Comparison of ENCODE assay signal across 9 cellular contexts in the genomic region with DNA sequence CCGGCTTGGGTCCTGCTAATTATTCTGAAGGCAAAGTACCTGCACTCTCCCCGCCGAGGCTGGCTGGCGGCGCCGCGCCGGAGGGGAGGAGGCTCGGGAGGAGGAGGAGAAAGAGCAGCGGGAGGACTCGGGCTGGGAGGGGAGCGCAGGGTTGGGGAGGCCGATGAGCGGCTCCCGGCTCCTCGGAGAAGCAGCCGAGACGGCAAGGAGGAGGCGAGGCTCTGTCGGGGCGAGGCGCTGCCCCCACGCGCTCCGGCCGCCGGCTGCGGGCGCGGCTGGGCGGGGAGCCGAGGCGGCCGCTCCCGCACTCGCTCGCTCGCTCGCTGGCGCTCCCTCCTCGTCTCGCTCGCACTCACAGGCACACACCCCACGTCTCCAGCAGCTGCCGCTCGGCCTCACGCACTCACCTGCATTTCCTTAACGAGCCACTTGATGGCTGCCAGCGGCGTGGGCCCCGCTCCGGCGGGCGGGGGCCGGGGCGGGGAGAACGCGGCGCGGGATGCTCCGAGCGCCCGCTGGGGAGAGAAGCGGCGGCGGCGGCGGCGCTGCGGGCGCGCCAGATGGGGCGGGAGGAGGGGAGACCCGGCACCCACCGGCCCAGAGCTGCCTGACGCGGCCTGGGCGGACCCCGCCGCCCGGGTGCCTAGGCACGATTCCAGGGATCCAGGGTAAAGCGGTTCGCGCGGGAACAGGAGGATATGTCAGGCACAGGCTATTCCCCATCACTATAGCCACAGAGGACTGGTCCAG. TPM values are rescaled to one million over a fixed set of nuclear protein-coding genes. Genes with fewer than 3 reads are reported as not detected.
A peak's percentile ranks its signal among the peaks of the same experiment; 100 is the strongest.
DNase-seq lines count a peak whose midpoint lies in the region; ATAC-seq and TF ChIP-seq lines count a peak whose summit lies in the region.
"Had no signal": no experiment of that assay in that cellular context is flagged by ENCODE, and none has a peak within 500 bp of the region (broad histone marks: within the 10 kb centered on the region; RNA-seq: fewer than 3 reads in every experiment).

TSS of gene PTPRD (minus strand) at position 354 of the 750 bp plus-strand sequence.

- no peaks in the 10 kb centered on the region for H3K27me3 ChIP-seq in MM.1S (replicated peaks; ENCODE audit: insufficient read depth, low read length)

- no peaks in the 10 kb centered on the region for H3K36me3 ChIP-seq in HEK293 (ENCODE audit: control insufficient read depth in 2 of 2, insufficient read depth in 1 of 2, low read length in 2 of 2)
- H3K36me3 ChIP-seq in MM.1S (replicated peaks; ENCODE audit: insufficient read depth, low read length) = no peaks in the 10 kb centered on the region
- H3K36me3 ChIP-seq: neutrophil had no signal

- CTCF ChIA-PET in HEK293 (lab: Yijun Ruan, JAX) = no interaction called here

- H3K4me2 ChIP-seq in MM.1S (ENCODE audit: low read depth, low read length) = peak within 1 kb of the TSS; percentile 72

- peaks cover 8% of the 10 kb centered on the region for H3K36me3 Mint-ChIP-seq in natural killer cell treated with Interleukin-12 subunit alpha and Interleukin-12 subunit beta and Interleukin-15 and Interleukin-18, amount 100 ng/mL, for 72 hours

- no peaks in the 10 kb centered on the region for H3K4me1 Mint-ChIP-seq in natural killer cell treated with Interleukin-12 subunit alpha and Interleukin-12 subunit beta and Interleukin-15 and Interleukin-18, amount 100 ng/mL, for 72 hours (ENCODE audit: low read depth in 2 of 2)

- H3K9me3 Mint-ChIP-seq in natural killer cell treated with Interleukin-12 subunit alpha and Interleukin-12 subunit beta and Interleukin-15 and Interleukin-18, amount 100 ng/mL, for 72 hours = peaks cover 11% of the 10 kb centered on the region

- H3K4me1 ChIP-seq in HEK293 (ENCODE audit: control insufficient read depth, insufficient read depth, low read length) = no peaks in the 10 kb centered on the region
- no peaks in the 10 kb centered on the region for H3K4me1 ChIP-seq in MM.1S (ENCODE audit: low read length)

- peak within 1 kb of the TSS; percentile 64 for H2AFZ ChIP-seq in MM.1S (ENCODE audit: low read length)

- H3K9me3 ChIP-seq in HEK293 (ENCODE audit: control insufficient read depth, insufficient read depth, low read depth, low read length) (no peaks in the 10 kb centered on the region), MM.1S (replicated peaks; ENCODE audit: insufficient read depth, low read length) (no peaks in the 10 kb centered on the region)
- H3K9me3 ChIP-seq: neutrophil had no signal

- H3K4me3 ChIP-seq in HEK293 (ENCODE audit: low read depth, low read length) = peak within 1 kb of the TSS; percentile 48
- peak within 1 kb of the TSS; percentile 71 for H3K4me3 ChIP-seq in MM.1S (ENCODE audit: low read length)
- peak within 1 kb of the TSS; percentile 49 for H3K4me3 ChIP-seq in fibroblast of the aortic adventitia (ENCODE audit: low read depth, low read length)

- H3K27me3 Mint-ChIP-seq in natural killer cell treated with Interleukin-12 subunit alpha and Interleukin-12 subunit beta and Interleukin-15 and Interleukin-18, amount 100 ng/mL, for 72 hours = peaks cover 12 to 19% of the 10 kb centered on the region in 2 donors

- ATAC-seq in natural killer cell treated with Interleukin-12 subunit alpha and Interleukin-12 subunit beta and Interleukin-15 and Interleukin-18, amount 100 ng/mL, for 72 hours = peak; percentile 17 to 50

- H4K20me1 ChIP-seq in MM.1S (ENCODE audit: insufficient read depth, low read length) = no peaks in the 10 kb centered on the region

- H3K9me2 ChIP-seq in MM.1S (replicated peaks; ENCODE audit: insufficient read depth, low read length) = no peaks in the 10 kb centered on the region

- peak; percentile 22 for DNase-seq in activated T-cell treated with anti-CD3 and anti-CD28 coated beads for 48 hours (ENCODE audit: low read depth)
- no peak for DNase-seq in activated T-cell treated with anti-CD3 and anti-CD28 coated beads, Interleukin-2, amount 50 U/mL, for 1 hour
- peak; percentile 86 for DNase-seq in MM.1S
- DNase-seq in fibroblast of the aortic adventitia (ENCODE audit: low read depth) = peak; percentile 2
- DNase-seq in natural killer cell treated with Interleukin-12 subunit alpha and Interleukin-12 subunit beta and Interleukin-15 and Interleukin-18, amount 100 ng/mL, for 72 hours (ENCODE audit: low spot score) = no peak
- no peak for DNase-seq in dedifferentiated amniotic fluid mesenchymal stem cell (ENCODE audit: extremely low spot score)

- no peaks in the 10 kb centered on the region for H3K79me2 ChIP-seq in MM.1S (ENCODE audit: low read length)

- POLR2A ChIA-PET in HEK293 (lab: Yijun Ruan, JAX) = no interaction called here

- H3K9ac ChIP-seq in MM.1S (ENCODE audit: low read length) = peak within 1 kb of the TSS; percentile 25; the same call in 1 of the 2 replicates

- H3K4me3 Mint-ChIP-seq in natural killer cell treated with Interleukin-12 subunit alpha and Interleukin-12 subunit beta and Interleukin-15 and Interleukin-18, amount 100 ng/mL, for 72 hours = no peak within 1 kb of the TSS

- no peaks in the 10 kb centered on the region for H3F3A ChIP-seq in MM.1S (ENCODE audit: insufficient read depth, low read length)

- no peak for TF ChIP-seq CTCF in HEK293 (tag by site-specific recombination; IDR thresholded peaks at IDR 0.05)
- TF ChIP-seq CTCF in MM.1S (IDR thresholded peaks at IDR 0.05; ENCODE audit: low read length) = peak; percentile 39
- peak; percentile 75 for TF ChIP-seq CTCF in VCaP (conservative IDR thresholded peaks at IDR 0.05)
- peak; percentile 16 for TF ChIP-seq CTCF in fibroblast of the aortic adventitia (IDR thresholded peaks at IDR 0.05; ENCODE audit: insufficient read depth, low read length)

- H3K27ac Mint-ChIP-seq in natural killer cell treated with Interleukin-12 subunit alpha and Interleukin-12 subunit beta and Interleukin-15 and Interleukin-18, amount 100 ng/mL, for 72 hours = no peak within 1 kb of the TSS

- H3K27ac ChIP-seq in HEK293 (ENCODE audit: extremely low read depth, low read depth, low read length) = no peak within 1 kb of the TSS
- H3K27ac ChIP-seq in MM.1S (ENCODE audit: low read length) = no peak within 1 kb of the TSS
- no peak within 1 kb of the TSS for H3K27ac ChIP-seq in VCaP
- H3K27ac ChIP-seq: neutrophil had no signal

TF ChIP-seq in HEK293, 187 proteins besides CTCF, POLR2A, EP300 and RAD21 (continues in another document):
- TF ChIP-seq ZNF785 (tag by site-specific recombination; IDR thresholded peaks at IDR 0.05) = no peak
- peak; percentile 64 for TF ChIP-seq ZFP69B (tag by site-specific recombination; IDR thresholded peaks at IDR 0.05)
- no peak for TF ChIP-seq MEIS1 (CRISPR knock-in tag; IDR thresholded peaks at IDR 0.05; ENCODE audit: borderline replicate concordance)
- TF ChIP-seq ZNF48 (tag by site-specific recombination; IDR thresholded peaks at IDR 0.05) = no peak
- peak; percentile 18; the same call in 1 of the 2 replicates for TF ChIP-seq ZNF335 (tag by site-specific recombination; conservative IDR thresholded peaks at IDR 0.05)
- TF ChIP-seq TSHZ1 (tag by site-specific recombination; IDR thresholded peaks at IDR 0.05; ENCODE audit: borderline replicate concordance) = no peak
- peak; percentile 62 for TF ChIP-seq ZBTB26 (tag by site-specific recombination; optimal IDR thresholded peaks at IDR 0.05)
- no peak for TF ChIP-seq REPIN1 (tag by site-specific recombination; IDR thresholded peaks at IDR 0.05; ENCODE audit: low read depth)
- no peak for TF ChIP-seq ZNF658 (tag by site-specific recombination; IDR thresholded peaks at IDR 0.05)
- TF ChIP-seq GLIS2 (tag by site-specific recombination; IDR thresholded peaks at IDR 0.05) = no peak
- no peak for TF ChIP-seq IKZF3 (tag by site-specific recombination; IDR thresholded peaks at IDR 0.05)
- no peak for TF ChIP-seq ZNF302 (tag by site-specific recombination; IDR thresholded peaks at IDR 0.05; ENCODE audit: low read depth)

RNA-seq across cellular contexts. Expression of gene PTPRD, which starts in this region (rescaled TPM):
- 11.5 and 13.7 TPM in 2 replicates for total RNA-seq in fibroblast of the aortic adventitia (ENCODE audit: low replicate concordance)
- 1 to 10 TPM in 1 of 2 donors, under 1 TPM in 1; 0.53 to 3.7 TPM for total RNA-seq in natural killer cell treated with Interleukin-12 subunit alpha and Interleukin-12 subunit beta and Interleukin-15 and Interleukin-18, amount 100 ng/mL, for 72 hours

Comparison
In these comparisons a context has a peak if more than half of its experiments do, and no peak if none do; other contexts are left out.
1. DNase-seq: peak in activated T-cell treated with anti-CD3 and anti-CD28 coated beads for 48 hours (single experiment), MM.1S (single experiment) and fibroblast of the aortic adventitia (single experiment); none in activated T-cell treated with anti-CD3 and anti-CD28 coated beads, Interleukin-2, amount 50 U/mL, for 1 hour (single experiment), natural killer cell treated with Interleukin-12 subunit alpha and Interleukin-12 subunit beta and Interleukin-15 and Interleukin-18, amount 100 ng/mL, for 72 hours (single experiment) and dedifferentiated amniotic fluid mesenchymal stem cell (single experiment).
2. Peak in every context shown above with its lines, with median percentiles within 50 percentile points of each other: H3K4me3 ChIP-seq.